ENCODE assay signal across 9 cellular contexts in genomic region chr11:32374261-32374711, GRCh38.
DNase-seq lines count a peak whose midpoint lies in the region; ATAC-seq, FAIRE-seq and TF ChIP-seq lines count a peak whose summit lies in the region.
"Had no signal": no experiment of that assay in that cellular context is flagged by ENCODE, and none has a peak within 500 bp of the region (broad histone marks: within the 10 kb centered on the region; RNA-seq: fewer than 3 reads in every experiment).

No MANE protein-coding gene starts in this region.

- H3K9me3 Mint-ChIP-seq in activated T-helper 1 cell treated with anti-CD3 and anti-CD28 coated beads, Interleukin-12 subunit alpha, Interleukin-12 subunit beta, Interleukin-2, Interleukin-4 antibody, amounts not matched to agents 30 ng/mL and 10 ng/mL and 1 ng/mL, durations not matched to agents 14 hours and 24 hours and 36 hours = peaks cover 9% of the 10 kb centered on the region

- H3K27ac Mint-ChIP-seq in activated T-helper 1 cell treated with anti-CD3 and anti-CD28 coated beads, Interleukin-12 subunit alpha, Interleukin-12 subunit beta, Interleukin-2, Interleukin-4 antibody, amounts not matched to agents 30 ng/mL and 10 ng/mL and 1 ng/mL, durations not matched to agents 14 hours and 24 hours and 36 hours = no peak overlapping the region
- H3K27ac Mint-ChIP-seq in T-helper 17 cell = no peak overlapping the region
- H3K27ac Mint-ChIP-seq: T-helper 1 cell treated with Interleukin-12 subunit alpha and Interleukin-12 subunit beta and Interleukin-4 antibody, amounts not matched to agents 30 μg/mL and 1 μg/mL, for 36 hours had no signal

- TF ChIP-seq CTCF in D721Med (IDR thresholded peaks at IDR 0.05; ENCODE audit: insufficient read depth, missing control alignments) (peak; percentile 81), liver (IDR thresholded peaks at IDR 0.05; ENCODE audit: low read depth, low read length, missing input control) (peak; percentile 7)

- H3K4me1 ChIP-seq in liver (ENCODE audit: control insufficient read depth in 4 of 4, insufficient read depth in 4 of 4, low read length in 3 of 4) = no peaks in the 10 kb centered on the region

- ATAC-seq in GM19452 (IDR thresholded peaks at IDR 0.05; ENCODE audit: unreplicated experiment) (peak; percentile 82), T-helper 17 cell (no peak), HG03108 (IDR thresholded peaks at IDR 0.05; ENCODE audit: unreplicated experiment) (no peak)

- H3K27ac ChIP-seq in liver (ENCODE audit: low read depth in 1 of 2, low read length in 2 of 2) = no peak overlapping the region

- H3K27me3 ChIP-seq in liver (ENCODE audit: control insufficient read depth in 4 of 4, insufficient read depth in 4 of 4, low read length in 3 of 4) = peaks cover 0 to 4% (median 0%) of the 10 kb centered on the region in 4 donors

- FAIRE-seq in D721Med (lab: Jason Lieb, UNC) = no peak

- no peaks in the 10 kb centered on the region for H3K36me3 Mint-ChIP-seq in activated T-helper 1 cell treated with anti-CD3 and anti-CD28 coated beads, Interleukin-12 subunit alpha, Interleukin-12 subunit beta, Interleukin-2, Interleukin-4 antibody, amounts not matched to agents 30 ng/mL and 10 ng/mL and 1 ng/mL, durations not matched to agents 14 hours and 24 hours and 36 hours (ENCODE audit: low read depth)
- no peaks in the 10 kb centered on the region for H3K36me3 Mint-ChIP-seq in T-helper 17 cell (ENCODE audit: low read depth)

- WGBS in liver = 34% methylated on average over 13 of the region's 13 CpGs

- H3K27me3 Mint-ChIP-seq in activated T-helper 1 cell treated with anti-CD3 and anti-CD28 coated beads, Interleukin-12 subunit alpha, Interleukin-12 subunit beta, Interleukin-2, Interleukin-4 antibody, amounts not matched to agents 30 ng/mL and 10 ng/mL and 1 ng/mL, durations not matched to agents 14 hours and 24 hours and 36 hours (ENCODE audit: insufficient read depth) = peaks cover 4% of the 10 kb centered on the region
- H3K27me3 Mint-ChIP-seq in T-helper 17 cell = peaks cover 19% of the 10 kb centered on the region

- no peaks in the 10 kb centered on the region for H3K4me1 Mint-ChIP-seq in activated T-helper 1 cell treated with anti-CD3 and anti-CD28 coated beads, Interleukin-12 subunit alpha, Interleukin-12 subunit beta, Interleukin-2, Interleukin-4 antibody, amounts not matched to agents 30 ng/mL and 10 ng/mL and 1 ng/mL, durations not matched to agents 14 hours and 24 hours and 36 hours (ENCODE audit: low read depth)
- no peaks in the 10 kb centered on the region for H3K4me1 Mint-ChIP-seq in T-helper 17 cell

- intact Hi-C loops in activated T-helper 1 cell treated with anti-CD3 and anti-CD28 coated beads, Interleukin-12 subunit alpha, Interleukin-12 subunit beta, Interleukin-2, Interleukin-4 antibody, amounts not matched to agents 30 ng/mL and 10 ng/mL and 1 ng/mL, durations not matched to agents 14 hours and 24 hours and 36 hours (cut with micrococcal nuclease) = loop anchor here (1.0 kb wide), 1 partner anchor 419 kb away; no protein-coding TSS in a partner anchor

- no peaks in the 10 kb centered on the region for H3K36me3 ChIP-seq in liver (ENCODE audit: control insufficient read depth in 4 of 4, insufficient read depth in 3 of 4, low read depth in 1 of 4, low read length in 3 of 4)

- peaks cover 0 to 2% (median 0%) of the 10 kb centered on the region in 4 donors for H3K9me3 ChIP-seq in liver (ENCODE audit: control insufficient read depth in 4 of 4, low read length in 3 of 4)
- H3K9me3 ChIP-seq in T-helper 17 cell (ENCODE audit: control insufficient read depth, low read length, poor library complexity, severe bottlenecking) = peaks cover 5% of the 10 kb centered on the region

- H3K4me3 Mint-ChIP-seq in activated T-helper 1 cell treated with anti-CD3 and anti-CD28 coated beads, Interleukin-12 subunit alpha, Interleukin-12 subunit beta, Interleukin-2, Interleukin-4 antibody, amounts not matched to agents 30 ng/mL and 10 ng/mL and 1 ng/mL, durations not matched to agents 14 hours and 24 hours and 36 hours = no peak overlapping the region
- H3K4me3 Mint-ChIP-seq in T-helper 17 cell = no peak overlapping the region
- H3K4me3 Mint-ChIP-seq: T-helper 1 cell treated with Interleukin-12 subunit alpha and Interleukin-12 subunit beta and Interleukin-4 antibody, amounts not matched to agents 30 μg/mL and 1 μg/mL, for 36 hours had no signal

- TF ChIP-seq RAD21 in liver (IDR thresholded peaks at IDR 0.05) = peak; percentile 36 to 63

- DNase-seq in D721Med (ENCODE audit: insufficient read length, low spot score) (no peak), NCI-H146 treated with DMSO at 0.1 percent for 48 hours (lab: John Stamatoyannopoulos, UW; ENCODE audit: unreplicated experiment) (peak; percentile 1), T-helper 17 cell (no peak), cerebellum (ENCODE audit: low spot score) (no peak)
- DNase-seq in activated T-helper 1 cell treated with anti-CD3 and anti-CD28 coated beads, Interleukin-12 subunit alpha, Interleukin-12 subunit beta, Interleukin-2, Interleukin-4 antibody, amounts not matched to agents 30 ng/mL and 10 ng/mL and 1 ng/mL, durations not matched to agents 14 hours and 24 hours and 36 hours (ENCODE audit: low spot score) = peak; percentile 3

- no peak overlapping the region for H3K9ac ChIP-seq in liver (ENCODE audit: low read depth in 1 of 2, low read length in 2 of 2)

- no peak overlapping the region for H3K4me3 ChIP-seq in liver (ENCODE audit: low read depth in 1 of 3, low read length in 3 of 3)

TF ChIP-seq in liver, 16 proteins besides CTCF, POLR2A, EP300 and RAD21:
- TF ChIP-seq YY1 (IDR thresholded peaks at IDR 0.05) = no peak
- TF ChIP-seq ZBTB33 (IDR thresholded peaks at IDR 0.05) = no peak
- TF ChIP-seq HNF4G (IDR thresholded peaks at IDR 0.05) = no peak
- no peak for TF ChIP-seq EGR1 (IDR thresholded peaks at IDR 0.05; ENCODE audit: low read depth in 2 of 2)
- no peak for TF ChIP-seq MAX (IDR thresholded peaks at IDR 0.05)
- TF ChIP-seq NR2F2 (IDR thresholded peaks at IDR 0.05) = no peak
- TF ChIP-seq GABPA (IDR thresholded peaks at IDR 0.05 in 1 of 2, conservative IDR thresholded peaks at IDR 0.05 in 1 of 2) = no peak
- TF ChIP-seq FOXA2 (IDR thresholded peaks at IDR 0.05) = no peak
- TF ChIP-seq HNF4A (conservative IDR thresholded peaks at IDR 0.05) = no peak
- TF ChIP-seq SP1 (IDR thresholded peaks at IDR 0.05) = no peak
- TF ChIP-seq ATF3 (IDR thresholded peaks at IDR 0.05) = no peak
- TF ChIP-seq RXRA (IDR thresholded peaks at IDR 0.05) = no peak
- TF ChIP-seq REST (IDR thresholded peaks at IDR 0.05) = no peak
- TF ChIP-seq TAF1 (conservative IDR thresholded peaks at IDR 0.05) = no peak
- TF ChIP-seq JUND (IDR thresholded peaks at IDR 0.05) = no peak
TF ChIP-seq in liver: peak in this region for 0.

Comparison
In these comparisons a context has a peak if more than half of its experiments do, and no peak if none do; other contexts are left out.
1. DNase-seq: peak in NCI-H146 treated with DMSO at 0.1 percent for 48 hours (single experiment) and activated T-helper 1 cell treated with anti-CD3 and anti-CD28 coated beads, Interleukin-12 subunit alpha, Interleukin-12 subunit beta, Interleukin-2, Interleukin-4 antibody, amounts not matched to agents 30 ng/mL and 10 ng/mL and 1 ng/mL, durations not matched to agents 14 hours and 24 hours and 36 hours (single experiment); none in D721Med (single experiment), T-helper 17 cell (0 of 3) and cerebellum (single experiment).